ENCODE assay signal across 17 cellular contexts in genomic region chr7:46999866-47000265, GRCh38.
"Had no signal": no experiment of that assay in that cellular context is flagged by ENCODE, and none has a peak within 500 bp of the region (broad histone marks: within the 10 kb centered on the region; RNA-seq: fewer than 3 reads in every experiment).

No MANE protein-coding gene starts in this region.

- H3K27ac Mint-ChIP-seq: immature natural killer cell; memory B cell; natural killer cell treated with Interleukin-12 subunit alpha and Interleukin-12 subunit beta and Interleukin-15 and Interleukin-18, amount 100 ng/mL, for 72 hours; neural progenitor cell; progenitor cell of endocrine pancreas; type B pancreatic cell had no signal

- H3K27me3 Mint-ChIP-seq: memory B cell; natural killer cell treated with Interleukin-12 subunit alpha and Interleukin-12 subunit beta and Interleukin-15 and Interleukin-18, amount 100 ng/mL, for 72 hours; progenitor cell of endocrine pancreas; type B pancreatic cell had no signal

- ATAC-seq: foreskin keratinocyte; lower lobe of right lung; natural killer cell treated with Interleukin-12 subunit alpha and Interleukin-12 subunit beta and Interleukin-15 and Interleukin-18, amount 100 ng/mL, for 72 hours; right cardiac atrium; stimulated activated naive CD8-positive, alpha-beta T cell treated with anti-CD3 and anti-CD28 coated beads, Interleukin-15, Interleukin-2, amounts not matched to agents 100 U/mL and 50 U/mL, for 24 hours had no signal

- DNase-seq: effector memory CD4-positive, alpha-beta T cell; foreskin keratinocyte; immature natural killer cell; left ventricle myocardium inferior; lower lobe of right lung; midbrain; nucleus accumbens; ovary; stimulated activated CD4-positive, alpha-beta T cell treated with anti-CD3 and anti-CD28 coated beads, Interleukin-2, amount 100 ng/mL, for 48 hours; stimulated activated naive CD8-positive, alpha-beta T cell treated with anti-CD3 and anti-CD28 coated beads, Interleukin-15, Interleukin-2, amounts not matched to agents 100 U/mL and 50 U/mL, for 24 hours; thyroid gland had no signal

- H3K4me3 Mint-ChIP-seq: immature natural killer cell; memory B cell; natural killer cell treated with Interleukin-12 subunit alpha and Interleukin-12 subunit beta and Interleukin-15 and Interleukin-18, amount 100 ng/mL, for 72 hours; neural progenitor cell; type B pancreatic cell had no signal

- H3K36me3 Mint-ChIP-seq: immature natural killer cell; memory B cell; natural killer cell treated with Interleukin-12 subunit alpha and Interleukin-12 subunit beta and Interleukin-15 and Interleukin-18, amount 100 ng/mL, for 72 hours; neural progenitor cell; type B pancreatic cell had no signal

- H3K4me1 Mint-ChIP-seq: immature natural killer cell, memory B cell had no signal
